In the genomic region with DNA sequence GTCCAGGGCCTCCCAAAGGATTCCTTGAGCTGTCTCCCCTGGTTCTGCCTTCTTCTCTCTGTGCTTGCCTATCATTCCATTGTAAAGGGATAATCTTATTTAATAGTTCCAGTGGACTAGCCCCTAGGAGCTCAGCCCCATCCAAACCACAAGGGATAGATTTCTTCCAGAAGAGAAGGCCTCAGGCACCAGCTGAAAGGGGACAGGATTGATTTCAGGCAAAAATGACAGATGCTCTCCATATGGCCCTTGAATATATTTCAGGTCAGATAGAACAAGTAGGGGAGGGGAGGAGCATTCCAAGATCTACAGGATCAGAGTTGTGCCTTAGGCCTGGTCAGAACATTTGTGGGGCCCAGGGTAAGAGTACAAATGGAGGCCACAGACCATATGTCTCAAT, we compare ENCODE assay signal across 19 cellular contexts.
A peak's percentile ranks its signal among the peaks of the same experiment; 100 is the strongest.
DNase-seq lines count a peak whose midpoint lies in the region; ATAC-seq, FAIRE-seq and TF ChIP-seq lines count a peak whose summit lies in the region.
"Had no signal": no experiment of that assay in that cellular context is flagged by ENCODE, and none has a peak within 500 bp of the region (broad histone marks: within the 10 kb centered on the region; RNA-seq: fewer than 3 reads in every experiment).

No MANE protein-coding gene starts in this region.

- H3K4me3 Mint-ChIP-seq in CD4-positive, alpha-beta memory T cell, result no peak overlapping the region
- H3K4me3 Mint-ChIP-seq: CD14-positive monocyte, T-helper 17 cell had no signal

- ATAC-seq in SK-N-SH treated with all-trans-retinoic acid at 6 μM for 48 hours, result no peak; the same call in 2 of the 3 replicates
- ATAC-seq: T-helper 17 cell had no signal

- POLR2A ChIA-PET in CD4-positive, alpha-beta memory T cell (lab: Charles Lee; ENCODE audit: partially characterized antibody), result no interaction called here

- H3K4me3 ChIP-seq in BE2C (ENCODE audit: low read depth, low read length) (no peak overlapping the region), esophagus muscularis mucosa (no peak overlapping the region)
- H3K4me3 ChIP-seq in CD4-positive, alpha-beta memory T cell (ENCODE audit: low read length in 2 of 2), result no peak overlapping the region
- H3K4me3 ChIP-seq: PC-9 had no signal

- no peak for FAIRE-seq in HTR-8/SVneo (lab: Jason Lieb, UNC)
- FAIRE-seq: H1 had no signal

- no peaks in the 10 kb centered on the region for H3K4me1 Mint-ChIP-seq in CD4-positive, alpha-beta memory T cell
- H3K4me1 Mint-ChIP-seq: CD14-positive monocyte had no signal

- intact Hi-C loops in CD4-positive, alpha-beta memory T cell (cut with micrococcal nuclease), result no loop called here
- intact Hi-C loops in esophagus muscularis mucosa (cut with DNase I), result no loop called here

- no peaks in the 10 kb centered on the region for H3K36me3 ChIP-seq in BE2C
- no peaks in the 10 kb centered on the region for H3K36me3 ChIP-seq in CD4-positive, alpha-beta memory T cell (ENCODE audit: insufficient read depth, low read length)
- H3K36me3 ChIP-seq in esophagus muscularis mucosa, result no peaks in the 10 kb centered on the region

- H3K36me3 Mint-ChIP-seq in CD4-positive, alpha-beta memory T cell, result no peaks in the 10 kb centered on the region
- H3K36me3 Mint-ChIP-seq: CD14-positive monocyte had no signal

- TF ChIP-seq EP300 in esophagus muscularis mucosa (IDR thresholded peaks at IDR 0.05), result no peak

- TF ChIP-seq POLR2A in esophagus muscularis mucosa (IDR thresholded peaks at IDR 0.05; ENCODE audit: low read depth), result no peak

- no peak overlapping the region for H3K27ac ChIP-seq in CD4-positive, alpha-beta memory T cell (ENCODE audit: low read depth, low read length)
- no peak overlapping the region for H3K27ac ChIP-seq in esophagus muscularis mucosa (replicated peaks in 1 of 4)
- H3K27ac ChIP-seq: KMS-11, PC-9 had no signal

- H3K27ac Mint-ChIP-seq in CD4-positive, alpha-beta memory T cell, result no peak overlapping the region
- H3K27ac Mint-ChIP-seq: T-helper 17 cell had no signal

- CTCF ChIA-PET in CD4-positive, alpha-beta memory T cell (lab: Charles Lee; ENCODE audit: partially characterized antibody), result no interaction called here

- H3K9me3 Mint-ChIP-seq in CD4-positive, alpha-beta memory T cell, result no peaks in the 10 kb centered on the region
- H3K9me3 Mint-ChIP-seq: CD14-positive monocyte had no signal

- H3K4me1 ChIP-seq in BE2C (peaks cover 34% of the 10 kb centered on the region), esophagus muscularis mucosa (no peaks in the 10 kb centered on the region)
- no peaks in the 10 kb centered on the region for H3K4me1 ChIP-seq in CD4-positive, alpha-beta memory T cell (ENCODE audit: insufficient read depth, low read length)
- H3K4me1 ChIP-seq: Caco-2 had no signal

- DNase-seq in BE2C (peak; percentile 60), NCI-H2171 treated with DMSO at 0.1 percent for 48 hours (lab: John Stamatoyannopoulos, UW) (peak; percentile 86), myocyte (ENCODE audit: low read depth) (peak; percentile 63), HTR-8/SVneo (ENCODE audit: insufficient read length, low spot score) (no peak), esophagus muscularis mucosa (ENCODE audit: extremely low spot score) (no peak)
- no peak for DNase-seq in stimulated activated CD8-positive, alpha-beta memory T cell treated with anti-CD3 and anti-CD28 coated beads, Interleukin-4, amount 100 ng/mL, for 48 hours
- no peak for DNase-seq in CD4-positive, alpha-beta memory T cell
- DNase-seq: 8988T, Caco-2, DND-41, GDM1, NCI-H1092 treated with DMSO at 0.1 percent for 48 hours, NCI-H1930, PC-9, T-helper 17 cell had no signal

- peaks cover 0 to 7% of the 10 kb centered on the region in 2 donors for H3K27me3 Mint-ChIP-seq in CD4-positive, alpha-beta memory T cell

- no peak for TF ChIP-seq CTCF in BE2C (IDR thresholded peaks at IDR 0.05; ENCODE audit: low read depth, low read length)
- TF ChIP-seq CTCF in esophagus muscularis mucosa (IDR thresholded peaks at IDR 0.05), result no peak

- no peaks in the 10 kb centered on the region for H3K27me3 ChIP-seq in BE2C
- H3K27me3 ChIP-seq in CD4-positive, alpha-beta memory T cell (ENCODE audit: insufficient read depth, low read length), result no peaks in the 10 kb centered on the region
- H3K27me3 ChIP-seq in esophagus muscularis mucosa, result no peaks in the 10 kb centered on the region

- H3K9me3 ChIP-seq in BE2C, result no peaks in the 10 kb centered on the region
- no peaks in the 10 kb centered on the region for H3K9me3 ChIP-seq in CD4-positive, alpha-beta memory T cell (ENCODE audit: control insufficient read depth in 1 of 2, low read length in 2 of 2)
- H3K9me3 ChIP-seq in esophagus muscularis mucosa, result no peaks in the 10 kb centered on the region
- H3K9me3 ChIP-seq: Caco-2 had no signal

TF ChIP-seq in SK-N-SH treated with all-trans-retinoic acid at 6 μM for 48 hours, 23 proteins besides CTCF, POLR2A, EP300 and RAD21:
- TF ChIP-seq ZNF70 (CRISPR knock-in tag; IDR thresholded peaks at IDR 0.05) (peak; percentile 91), CSDC2 (CRISPR knock-in tag; IDR thresholded peaks at IDR 0.05) (no peak)

Comparison
In these comparisons a context has a peak if more than half of its experiments do, and no peak if none do; other contexts are left out.
1. DNase-seq: peak in BE2C (single experiment), NCI-H2171 treated with DMSO at 0.1 percent for 48 hours (single experiment) and myocyte (single experiment); none in stimulated activated CD8-positive, alpha-beta memory T cell treated with anti-CD3 and anti-CD28 coated beads, Interleukin-4, amount 100 ng/mL, for 48 hours (single experiment), HTR-8/SVneo (single experiment), CD4-positive, alpha-beta memory T cell (0 of 5) and esophagus muscularis mucosa (single experiment).